ENCODE assay signal across 1 cellular context in genomic region chr7:87128883-87129282, GRCh38.
TF ChIP-seq lines count a peak whose summit lies in the region.

No MANE protein-coding gene starts in this region.

TF ChIP-seq in GM12878, 131 proteins besides CTCF, POLR2A, EP300 and RAD21 (continued from another document):
- TF ChIP-seq, protein P1, sequence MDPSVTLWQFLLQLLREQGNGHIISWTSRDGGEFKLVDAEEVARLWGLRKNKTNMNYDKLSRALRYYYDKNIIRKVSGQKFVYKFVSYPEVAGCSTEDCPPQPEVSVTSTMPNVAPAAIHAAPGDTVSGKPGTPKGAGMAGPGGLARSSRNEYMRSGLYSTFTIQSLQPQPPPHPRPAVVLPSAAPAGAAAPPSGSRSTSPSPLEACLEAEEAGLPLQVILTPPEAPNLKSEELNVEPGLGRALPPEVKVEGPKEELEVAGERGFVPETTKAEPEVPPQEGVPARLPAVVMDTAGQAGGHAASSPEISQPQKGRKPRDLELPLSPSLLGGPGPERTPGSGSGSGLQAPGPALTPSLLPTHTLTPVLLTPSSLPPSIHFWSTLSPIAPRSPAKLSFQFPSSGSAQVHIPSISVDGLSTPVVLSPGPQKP (IDR thresholded peaks at IDR 0.05; ENCODE audit: low read depth, low read length), result no peak
- TF ChIP-seq CBX5 (IDR thresholded peaks at IDR 0.05; ENCODE audit: low read depth), result no peak
